Comparison of ENCODE assay signal across 8 cellular contexts in genomic region chr18:58671122-58671940, GRCh38. TPM values are rescaled to one million over a fixed set of nuclear protein-coding genes. Genes with fewer than 3 reads are reported as not detected.
DNase-seq lines count a peak whose midpoint lies in the region; ATAC-seq and TF ChIP-seq lines count a peak whose summit lies in the region.

TSS of gene MALT1 (plus strand) at chr18:58671465. CDS start at chr18:58671644, 179 bp downstream.

- H3K27me3 Mint-ChIP-seq in IgD-negative memory B cell = no peaks in the 10 kb centered on the region

- H3K9me3 Mint-ChIP-seq in IgD-negative memory B cell = peaks cover 0 to 2% (median 0%) of the 10 kb centered on the region in 3 donors

- DNase-seq in DMS 273 (lab: John Stamatoyannopoulos, UW; ENCODE audit: unreplicated experiment) (peak; percentile 95), OCI-M1 (lab: John Stamatoyannopoulos, UW) (peak; percentile 93), activated T-cell treated with anti-CD3 and anti-CD28 coated beads for 24 hours (ENCODE audit: low read depth) (peak; percentile 93), epithelial cell of esophagus (ENCODE audit: low read depth) (peak; percentile 95), mucosa of gallbladder (ENCODE audit: low spot score) (peak; percentile 95)
- peak; percentile 87 to 88 for DNase-seq in stimulated activated CD8-positive, alpha-beta memory T cell treated with anti-CD3 and anti-CD28 coated beads, Interleukin-4, amount 100 ng/mL, for 4 hours (ENCODE audit: low read depth in 2 of 2, low spot score in 1 of 2)

- peak within 1 kb of the TSS; percentile 93 to 99 (median 95) for H3K27ac Mint-ChIP-seq in IgD-negative memory B cell

- peaks cover 5% of the 10 kb centered on the region for H3K36me3 Mint-ChIP-seq in IgD-negative memory B cell

- H3K4me3 ChIP-seq in epithelial cell of esophagus (ENCODE audit: low read length) = peak within 1 kb of the TSS; percentile 75

- TF ChIP-seq CTCF in epithelial cell of esophagus (IDR thresholded peaks at IDR 0.05; ENCODE audit: insufficient read depth, low read depth, low read length, missing control alignments) = no peak

- H3K4me3 Mint-ChIP-seq in IgD-negative memory B cell = peak within 1 kb of the TSS; percentile 88 to 99 (median 98)

- H3K4me1 Mint-ChIP-seq in IgD-negative memory B cell = peaks cover 40 to 56% (median 51%) of the 10 kb centered on the region in 3 donors

- ATAC-seq in GM21528 (IDR thresholded peaks at IDR 0.05; ENCODE audit: low FRiP score, unreplicated experiment) = peak; percentile 73

RNA-seq across cellular contexts. Expression of gene MALT1, which starts in this region (rescaled TPM):
- polyA plus RNA-seq in IgD-negative memory B cell = 51.9 TPM
- 20.8 TPM for total RNA-seq in mucosa of gallbladder

Comparison
In these comparisons a context has a peak if more than half of its experiments do, and no peak if none do; other contexts are left out.
1. Peak in every context shown above with its lines: DNase-seq, ATAC-seq and H3K4me3 ChIP-seq.